ENCODE assay signal across 21 cellular contexts in the genomic region with DNA sequence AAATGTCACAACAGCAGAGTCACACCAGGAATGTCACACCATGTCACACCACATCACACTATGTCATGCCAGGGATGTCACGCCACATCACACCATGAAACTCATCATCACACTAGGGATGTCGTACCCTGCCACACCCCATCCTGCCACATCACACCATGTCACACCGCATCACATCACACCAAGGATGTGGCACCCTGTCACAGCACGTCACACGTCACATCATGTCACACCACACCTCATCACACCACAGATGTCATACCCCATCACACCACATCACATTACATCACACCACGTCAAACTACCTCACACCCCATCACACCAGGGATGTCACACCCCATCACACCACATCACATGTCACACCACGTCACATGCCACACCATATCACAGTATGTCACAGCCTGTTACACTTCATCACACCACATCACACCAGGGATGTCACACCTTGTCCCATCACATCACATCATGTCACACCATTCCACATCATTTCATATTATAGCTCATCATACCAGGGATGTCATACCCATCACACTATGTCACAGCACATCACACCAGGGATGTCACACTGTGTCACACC.
DNase-seq lines count a peak whose midpoint lies in the region; ATAC-seq, FAIRE-seq and TF ChIP-seq lines count a peak whose summit lies in the region.
"Had no signal": no experiment of that assay in that cellular context is flagged by ENCODE, and none has a peak within 500 bp of the region (broad histone marks: within the 10 kb centered on the region; RNA-seq: fewer than 3 reads in every experiment).

No MANE protein-coding gene starts in this region.

- intact Hi-C loops in Right ventricle myocardium inferior (cut with DNase I): no loop called here
- intact Hi-C loops in cardiac septum (cut with DNase I): no loop called here
- intact Hi-C loops in HepG2 (cut with micrococcal nuclease; ENCODE audit: unreplicated experiment): no loop called here

- no peak overlapping the region for H3K27ac ChIP-seq in astrocyte (ENCODE audit: low read depth, low read length)
- no peak overlapping the region for H3K27ac ChIP-seq in HepG2 (ENCODE audit: extremely low read length, insufficient read depth, low read length)
- H3K27ac ChIP-seq in upper lobe of left lung: no peak overlapping the region
- H3K27ac ChIP-seq: adrenal gland, psoas muscle, SJSA1 had no signal

- FAIRE-seq in astrocyte (lab: Jason Lieb, UNC) (peak; percentile 77), HepG2 (lab: Jason Lieb, UNC) (no peak)

- H3K36me3 ChIP-seq in astrocyte (ENCODE audit: insufficient read depth, low read length) (no peaks in the 10 kb centered on the region), HepG2 (replicated peaks in 1 of 2; ENCODE audit: control insufficient read depth in 1 of 2, insufficient read depth in 2 of 2, low read length in 2 of 2) (no peaks in the 10 kb centered on the region), upper lobe of left lung (no peaks in the 10 kb centered on the region)
- H3K36me3 ChIP-seq: adrenal gland, SJSA1 had no signal

- H3K9me3 Mint-ChIP-seq in astrocyte (ENCODE audit: unreplicated experiment): peaks cover 17% of the 10 kb centered on the region
- H3K9me3 Mint-ChIP-seq: CD8-positive, alpha-beta memory T cell; naive thymus-derived CD8-positive, alpha-beta T cell had no signal

- DNase-seq in Right ventricle myocardium inferior (ENCODE audit: missing footprints): no peak
- DNase-seq in cardiac septum (ENCODE audit: low spot score): no peak
- no peak for DNase-seq in astrocyte (ENCODE audit: low read depth)
- DNase-seq in HepG2 (ENCODE audit: low spot score): no peak
- DNase-seq in upper lobe of left lung: peak in 1 of 2 donors; percentile 17
- no peak for DNase-seq in NCI-H82 (lab: John Stamatoyannopoulos, UW)
- no peak for DNase-seq in stimulated activated CD4-positive, alpha-beta T cell treated with anti-CD3 and anti-CD28 coated beads, Interleukin-2, amount 100 ng/mL, for 48 hours
- DNase-seq: ACHN; activated CD4-positive, alpha-beta T cell treated with anti-CD3 and anti-CD28 coated beads for 48 hours; activated T-cell treated with anti-CD3 and anti-CD28 coated beads, Interleukin-2, amount 50 U/mL, for 48 hours; adrenal gland; CD8-positive, alpha-beta memory T cell; DND-41; NCI-H1930; NCI-H526; psoas muscle; T1000 had no signal

- no peak overlapping the region for H3K4me3 Mint-ChIP-seq in astrocyte (ENCODE audit: unreplicated experiment)
- H3K4me3 Mint-ChIP-seq: CD8-positive, alpha-beta memory T cell; central memory CD8-positive, alpha-beta T cell; naive thymus-derived CD8-positive, alpha-beta T cell had no signal

- TF ChIP-seq CTCF in astrocyte (IDR thresholded peaks at IDR 0.05; ENCODE audit: insufficient read depth, low read depth, low read length): no peak
- no peak for TF ChIP-seq CTCF in HepG2 (CRISPR knock-in tag; IDR thresholded peaks at IDR 0.05)
- TF ChIP-seq CTCF in upper lobe of left lung (IDR thresholded peaks at IDR 0.05): no peak

- H3K9me3 ChIP-seq in astrocyte (ENCODE audit: insufficient read depth, low read depth, low read length) (peaks cover 16% of the 10 kb centered on the region), HepG2 (ENCODE audit: low read length) (no peaks in the 10 kb centered on the region), upper lobe of left lung (no peaks in the 10 kb centered on the region)
- H3K9me3 ChIP-seq: adrenal gland, psoas muscle, SJSA1 had no signal

- POLR2A ChIA-PET in HepG2 (lab: Yijun Ruan, JAX): no interaction called here

- in situ Hi-C loops in HepG2 (cut with HindIII; ENCODE audit: extremely low pct_ligation_motif_present, low pct_unique_long_range_greater_than_20kb): no loop called here

- H3K27me3 ChIP-seq in astrocyte (ENCODE audit: insufficient read depth, low read length) (no peaks in the 10 kb centered on the region), HepG2 (ENCODE audit: control insufficient read depth in 1 of 2, insufficient read depth in 2 of 2, low read length in 2 of 2) (peaks cover 0 to 6% of the 10 kb centered on the region in 2 experiments; a peak in 2 of 5 replicates), upper lobe of left lung (no peaks in the 10 kb centered on the region)
- H3K27me3 ChIP-seq: SJSA1 had no signal

- WGBS in HepG2 (ENCODE audit: low lambda C conversion rate): 20% methylated on average over 7 of the region's 7 CpGs
- WGBS in upper lobe of left lung, 2 donors: 77 to 81% methylated on average over 7 of the region's 7 CpGs

- CTCF ChIA-PET in HepG2 (lab: Yijun Ruan, JAX; ENCODE audit: low intra/inter-chr PET ratio, low total read pairs): no interaction called here

- no peak overlapping the region for H3K9ac ChIP-seq in astrocyte (ENCODE audit: low read length)
- H3K9ac ChIP-seq in HepG2 (ENCODE audit: insufficient read depth, low read depth, low read length): no peak overlapping the region

- no peaks in the 10 kb centered on the region for H3K27me3 Mint-ChIP-seq in astrocyte (ENCODE audit: low read depth, unreplicated experiment)
- H3K27me3 Mint-ChIP-seq: central memory CD8-positive, alpha-beta T cell had no signal

- H3K4me1 ChIP-seq in astrocyte (ENCODE audit: insufficient read depth, low read length) (no peaks in the 10 kb centered on the region), HepG2 (ENCODE audit: insufficient read depth, low read length) (no peaks in the 10 kb centered on the region), upper lobe of left lung (no peaks in the 10 kb centered on the region)
- H3K4me1 ChIP-seq: adrenal gland, psoas muscle, SJSA1 had no signal

- no peak for TF ChIP-seq EP300 in HepG2 (IDR thresholded peaks at IDR 0.05; ENCODE audit: low read depth in 2 of 2, low read length in 2 of 2)
- TF ChIP-seq EP300 in HepG2 (CRISPR knock-in tag; IDR thresholded peaks at IDR 0.05; ENCODE audit: borderline replicate concordance): no peak
- no peak for TF ChIP-seq EP300 in upper lobe of left lung (IDR thresholded peaks at IDR 0.05)

- TF ChIP-seq POLR2A in HepG2 (IDR thresholded peaks at IDR 0.05; ENCODE audit: insufficient read depth in 1 of 2, low read depth in 2 of 2, low read length in 2 of 2): no peak
- TF ChIP-seq POLR2A in upper lobe of left lung (IDR thresholded peaks at IDR 0.05): no peak

- H4K20me1 ChIP-seq in astrocyte (ENCODE audit: insufficient read depth, low read length) (no peaks in the 10 kb centered on the region), HepG2 (ENCODE audit: insufficient read depth, low read length) (no peaks in the 10 kb centered on the region)

- H2AFZ ChIP-seq in astrocyte (ENCODE audit: low read depth, low read length): no peak overlapping the region
- H2AFZ ChIP-seq in HepG2 (ENCODE audit: low read length): no peak overlapping the region

- TF ChIP-seq RAD21 in HepG2 (CRISPR knock-in tag; IDR thresholded peaks at IDR 0.05): no peak

- no peaks in the 10 kb centered on the region for H3K4me1 Mint-ChIP-seq in astrocyte (ENCODE audit: low read depth, unreplicated experiment)
- H3K4me1 Mint-ChIP-seq: CD8-positive, alpha-beta memory T cell; central memory CD8-positive, alpha-beta T cell; naive thymus-derived CD8-positive, alpha-beta T cell had no signal

- H3K36me3 Mint-ChIP-seq in astrocyte (ENCODE audit: low read depth, unreplicated experiment): no peaks in the 10 kb centered on the region
- H3K36me3 Mint-ChIP-seq: naive thymus-derived CD8-positive, alpha-beta T cell had no signal

- H3K79me2 ChIP-seq in astrocyte (ENCODE audit: insufficient read depth, low read length) (no peaks in the 10 kb centered on the region), HepG2 (ENCODE audit: insufficient read depth, low read length) (no peaks in the 10 kb centered on the region)

- H3K4me3 ChIP-seq in astrocyte (ENCODE audit: insufficient read depth, low read depth, low read length): no peak overlapping the region
- no peak overlapping the region for H3K4me3 ChIP-seq in HepG2 (replicated peaks in 1 of 3; ENCODE audit: insufficient read depth in 1 of 3, low read depth in 2 of 3, low read length in 3 of 3)
- H3K4me3 ChIP-seq in upper lobe of left lung: no peak overlapping the region
- H3K4me3 ChIP-seq: adrenal gland, psoas muscle, SJSA1 had no signal

- no peak overlapping the region for H3K27ac Mint-ChIP-seq in astrocyte (ENCODE audit: unreplicated experiment)
- H3K27ac Mint-ChIP-seq: CD8-positive, alpha-beta memory T cell had no signal

- H3K4me2 ChIP-seq in astrocyte (ENCODE audit: low read length): no peak overlapping the region
- no peak overlapping the region for H3K4me2 ChIP-seq in HepG2 (ENCODE audit: low read depth, low read length)

- ATAC-seq in Right ventricle myocardium inferior (peak; percentile 19), HepG2 (no peak), upper lobe of left lung (ENCODE audit: low FRiP score in 2 of 2) (peak; percentile 47 to 50), HG02588 (IDR thresholded peaks at IDR 0.05; ENCODE audit: unreplicated experiment) (no peak)
- ATAC-seq: naive thymus-derived CD8-positive, alpha-beta T cell had no signal

- BruUV-seq in HepG2 (replicated peaks; lab: Mats Ljungman, UMichigan): no TSS peak

TF ChIP-seq in HepG2, 621 proteins besides CTCF, POLR2A, EP300 and RAD21:
- TF ChIP-seq CREB1 (IDR thresholded peaks at IDR 0.05): peak; percentile 95
- TF ChIP-seq CREB1 (CRISPR knock-in tag; IDR thresholded peaks at IDR 0.05): no peak
- TF ChIP-seq XBP1 (CRISPR knock-in tag; IDR thresholded peaks at IDR 0.05): no peak
- no peak for TF ChIP-seq ZNF382 (CRISPR knock-in tag; IDR thresholded peaks at IDR 0.05; ENCODE audit: borderline replicate concordance)
- peak; percentile 50; the same call in 1 of the 2 replicates for TF ChIP-seq ATF7 (IDR thresholded peaks at IDR 0.05)
- no peak for TF ChIP-seq ATF7 (CRISPR knock-in tag; IDR thresholded peaks at IDR 0.05)
- no peak for TF ChIP-seq ETV6 (CRISPR knock-in tag; conservative IDR thresholded peaks at IDR 0.05)
- TF ChIP-seq, protein P1, sequence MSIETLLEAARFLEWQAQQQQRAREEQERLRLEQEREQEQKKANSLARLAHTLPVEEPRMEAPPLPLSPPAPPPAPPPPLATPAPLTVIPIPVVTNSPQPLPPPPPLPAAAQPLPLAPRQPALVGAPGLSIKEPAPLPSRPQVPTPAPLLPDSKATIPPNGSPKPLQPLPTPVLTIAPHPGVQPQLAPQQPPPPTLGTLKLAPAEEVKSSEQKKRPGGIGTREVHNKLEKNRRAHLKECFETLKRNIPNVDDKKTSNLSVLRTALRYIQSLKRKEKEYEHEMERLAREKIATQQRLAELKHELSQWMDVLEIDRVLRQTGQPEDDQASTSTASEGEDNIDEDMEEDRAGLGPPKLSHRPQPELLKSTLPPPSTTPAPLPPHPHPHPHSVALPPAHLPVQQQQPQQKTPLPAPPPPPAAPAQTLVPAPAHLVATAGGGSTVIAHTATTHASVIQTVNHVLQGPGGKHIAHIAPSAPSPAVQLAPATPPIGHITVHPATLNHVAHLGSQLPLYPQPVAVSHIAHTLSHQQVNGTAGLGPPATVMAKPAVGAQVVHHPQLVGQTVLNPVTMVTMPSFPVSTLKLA (IDR thresholded peaks at IDR 0.05): 0 out of 2 replicates have a peak, but pooled peaks have one; percentile 8
- TF ChIP-seq SOX5 (CRISPR knock-in tag; IDR thresholded peaks at IDR 0.05; ENCODE audit: borderline replicate concordance): no peak
- no peak for TF ChIP-seq ZNF24 (IDR thresholded peaks at IDR 0.05)
- no peak for TF ChIP-seq FOXK1 (CRISPR knock-in tag; IDR thresholded peaks at IDR 0.05; ENCODE audit: borderline replicate concordance, low read depth)

Comparison
In these comparisons a context has a peak if more than half of its experiments do, and no peak if none do; other contexts are left out.
1. ATAC-seq: peak in Right ventricle myocardium inferior (single experiment) and upper lobe of left lung (2 of 2); none in HepG2 (single experiment) and HG02588 (single experiment).